9 cellular contexts compared by ENCODE assay signal in the genomic region with DNA sequence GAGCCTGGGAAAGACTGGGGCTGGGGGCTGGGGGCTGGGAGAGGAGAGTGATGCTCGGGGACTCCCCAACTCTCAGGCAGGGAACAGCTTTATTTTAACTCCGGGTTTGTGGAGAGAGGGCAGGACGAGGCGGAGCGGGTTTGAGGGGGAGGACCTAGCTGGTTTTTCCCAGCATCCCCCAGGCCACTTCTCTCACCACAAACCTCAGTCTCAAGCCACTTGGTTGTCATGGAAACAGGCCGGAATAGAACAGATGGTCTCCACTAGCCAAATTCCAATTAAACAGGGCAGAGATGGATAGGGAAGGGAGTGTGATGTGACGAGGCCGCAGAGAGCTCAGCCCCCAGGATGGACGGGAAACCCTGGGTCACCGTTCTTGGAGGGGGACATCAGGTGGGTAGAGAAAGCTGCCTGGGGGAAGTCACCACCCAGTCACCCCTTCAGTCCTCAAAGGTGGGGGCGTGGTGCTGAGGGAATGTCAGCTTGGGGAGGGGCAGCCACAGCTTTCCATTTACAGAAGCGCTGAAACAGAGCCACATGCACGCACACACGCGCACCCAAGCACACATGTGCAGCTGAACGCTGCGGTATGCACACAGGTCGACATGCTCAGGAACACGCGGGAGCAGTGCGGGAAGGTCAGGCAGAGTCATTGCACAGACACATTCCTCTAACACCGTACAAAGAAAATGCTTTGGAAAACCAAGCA. TPM values are rescaled to one million over a fixed set of nuclear protein-coding genes. Genes with fewer than 3 reads are reported as not detected.
DNase-seq lines count a peak whose midpoint lies in the region; ATAC-seq, FAIRE-seq and TF ChIP-seq lines count a peak whose summit lies in the region.
"Had no signal": no experiment of that assay in that cellular context is flagged by ENCODE, and none has a peak within 500 bp of the region (broad histone marks: within the 10 kb centered on the region; RNA-seq: fewer than 3 reads in every experiment).

No MANE protein-coding gene starts in this region.

- H3K4me2 ChIP-seq in HepG2 (ENCODE audit: low read depth, low read length) (no peak overlapping the region), smooth muscle cell (no peak overlapping the region)

- TF ChIP-seq EP300 in HepG2 (IDR thresholded peaks at IDR 0.05; ENCODE audit: low read depth in 2 of 2, low read length in 2 of 2) (no peak), HepG2 (CRISPR knock-in tag; IDR thresholded peaks at IDR 0.05; ENCODE audit: borderline replicate concordance) (no peak)

- intact Hi-C loops in HepG2 (cut with micrococcal nuclease; ENCODE audit: unreplicated experiment): no loop called here
- intact Hi-C loops in right lobe of liver (cut with DNase I): no loop called here

- H3F3A ChIP-seq in smooth muscle cell (ENCODE audit: low read depth): no peaks in the 10 kb centered on the region

- H3K36me3 ChIP-seq in HepG2 (replicated peaks in 1 of 2; ENCODE audit: control insufficient read depth in 1 of 2, insufficient read depth in 2 of 2, low read length in 2 of 2) (no peaks in the 10 kb centered on the region), right lobe of liver (no peaks in the 10 kb centered on the region), smooth muscle cell (ENCODE audit: low read depth) (no peaks in the 10 kb centered on the region)

- H2AFZ ChIP-seq in HepG2 (ENCODE audit: low read length): no peak overlapping the region
- no peak overlapping the region for H2AFZ ChIP-seq in smooth muscle cell (ENCODE audit: low read depth)

- POLR2A ChIA-PET in HepG2 (lab: Yijun Ruan, JAX): no interaction called here

- H3K9me3 ChIP-seq in HepG2 (ENCODE audit: low read length): no peaks in the 10 kb centered on the region
- no peaks in the 10 kb centered on the region for H3K9me3 ChIP-seq in right lobe of liver
- no peaks in the 10 kb centered on the region for H3K9me3 ChIP-seq in smooth muscle cell (replicated peaks; ENCODE audit: low read depth)

- FAIRE-seq in HepG2 (lab: Jason Lieb, UNC): no peak

- CTCF ChIA-PET in HepG2 (lab: Yijun Ruan, JAX; ENCODE audit: low intra/inter-chr PET ratio, low total read pairs): no interaction called here

- WGBS in HepG2 (ENCODE audit: low lambda C conversion rate): 96% methylated on average over 20 of the region's 22 CpGs
- 63% methylated on average over 13 of the region's 22 CpGs for WGBS in right lobe of liver (ENCODE audit: insufficient coverage, low coverage, low lambda C conversion rate, missing lambda C conversion rate)
- 75% methylated on average over 22 of the region's 22 CpGs for WGBS in smooth muscle cell (ENCODE audit: low lambda C conversion rate)

- H3K79me2 ChIP-seq in HepG2 (ENCODE audit: insufficient read depth, low read length) (no peaks in the 10 kb centered on the region), smooth muscle cell (ENCODE audit: low read depth) (no peaks in the 10 kb centered on the region)

- ATAC-seq in HepG2 (no peak), right lobe of liver (no peak), SK-N-SH treated with all-trans-retinoic acid at 6 μM for 48 hours (peak; percentile 72)

- in situ Hi-C loops in HepG2 (cut with HindIII; ENCODE audit: extremely low pct_ligation_motif_present, low pct_unique_long_range_greater_than_20kb): no loop called here

- TF ChIP-seq POLR2A in HepG2 (IDR thresholded peaks at IDR 0.05; ENCODE audit: insufficient read depth in 1 of 2, low read depth in 2 of 2, low read length in 2 of 2) (no peak), right lobe of liver (IDR thresholded peaks at IDR 0.05) (no peak)

- H3K4me3 ChIP-seq in HepG2 (replicated peaks in 1 of 3; ENCODE audit: insufficient read depth in 1 of 3, low read depth in 2 of 3, low read length in 3 of 3) (no peak overlapping the region), right lobe of liver (no peak overlapping the region), smooth muscle cell (no peak overlapping the region)

- TF ChIP-seq CTCF in HepG2 (CRISPR knock-in tag; IDR thresholded peaks at IDR 0.05) (no peak), right lobe of liver (IDR thresholded peaks at IDR 0.05) (no peak), smooth muscle cell (IDR thresholded peaks at IDR 0.05; ENCODE audit: borderline replicate concordance, insufficient read depth, poor library complexity, severe bottlenecking) (no peak)

- no peak overlapping the region for H3K9ac ChIP-seq in HepG2 (ENCODE audit: insufficient read depth, low read depth, low read length)
- H3K9ac ChIP-seq in smooth muscle cell (ENCODE audit: low read depth): no peak overlapping the region

- no peak for TF ChIP-seq RAD21 in HepG2 (CRISPR knock-in tag; IDR thresholded peaks at IDR 0.05)

- H3K27ac ChIP-seq in HepG2 (ENCODE audit: extremely low read length, insufficient read depth, low read length) (no peak overlapping the region), right lobe of liver (no peak overlapping the region), smooth muscle cell (ENCODE audit: low read depth) (no peak overlapping the region)

- H3K4me1 ChIP-seq in HepG2 (ENCODE audit: insufficient read depth, low read length) (peaks cover 47% of the 10 kb centered on the region), right lobe of liver (peaks cover 0 to 18% (median 8%) of the 10 kb centered on the region in 4 donors), smooth muscle cell (ENCODE audit: low read depth) (peaks cover 23% of the 10 kb centered on the region)

- H3K27me3 ChIP-seq in HepG2 (ENCODE audit: control insufficient read depth in 1 of 2, insufficient read depth in 2 of 2, low read length in 2 of 2) (no peaks in the 10 kb centered on the region), right lobe of liver (no peaks in the 10 kb centered on the region), smooth muscle cell (ENCODE audit: low read depth) (no peaks in the 10 kb centered on the region)

- no peak for DNase-seq in HepG2 (ENCODE audit: low spot score)
- DNase-seq in right lobe of liver: no peak
- DNase-seq in hepatic stellate cell (ENCODE audit: low spot score): peak; percentile 84
- DNase-seq in T-helper 9 cell: no peak
- DNase-seq in activated CD4-positive, alpha-beta T cell treated with anti-CD3 and anti-CD28 coated beads, Interleukin-2, amount 50 U/mL, for 48 hours: no peak
- DNase-seq in smooth muscle cell (lab: John Stamatoyannopoulos, UW; ENCODE audit: unreplicated experiment): no peak
- no peak for DNase-seq in NOMO-1 treated with DMSO at 0.1 percent for 48 hours (lab: John Stamatoyannopoulos, UW; ENCODE audit: unreplicated experiment)
- DNase-seq: CD4-positive, alpha-beta memory T cell had no signal

- H4K20me1 ChIP-seq in HepG2 (ENCODE audit: insufficient read depth, low read length): no peaks in the 10 kb centered on the region
- H4K20me1 ChIP-seq in smooth muscle cell (ENCODE audit: low read depth): peaks cover 92% of the 10 kb centered on the region

- no TSS peak for BruUV-seq in HepG2 (replicated peaks; lab: Mats Ljungman, UMichigan)

TF ChIP-seq in HepG2, 621 proteins besides CTCF, POLR2A, EP300 and RAD21 (continues in another document):
- TF ChIP-seq RFX1 (IDR thresholded peaks at IDR 0.05): peak; percentile 42; the same call in 1 of the 2 replicates

TF ChIP-seq in SK-N-SH treated with all-trans-retinoic acid at 6 μM for 48 hours, 23 proteins besides CTCF, POLR2A, EP300 and RAD21 (continues in another document):
- TF ChIP-seq, protein P1, sequence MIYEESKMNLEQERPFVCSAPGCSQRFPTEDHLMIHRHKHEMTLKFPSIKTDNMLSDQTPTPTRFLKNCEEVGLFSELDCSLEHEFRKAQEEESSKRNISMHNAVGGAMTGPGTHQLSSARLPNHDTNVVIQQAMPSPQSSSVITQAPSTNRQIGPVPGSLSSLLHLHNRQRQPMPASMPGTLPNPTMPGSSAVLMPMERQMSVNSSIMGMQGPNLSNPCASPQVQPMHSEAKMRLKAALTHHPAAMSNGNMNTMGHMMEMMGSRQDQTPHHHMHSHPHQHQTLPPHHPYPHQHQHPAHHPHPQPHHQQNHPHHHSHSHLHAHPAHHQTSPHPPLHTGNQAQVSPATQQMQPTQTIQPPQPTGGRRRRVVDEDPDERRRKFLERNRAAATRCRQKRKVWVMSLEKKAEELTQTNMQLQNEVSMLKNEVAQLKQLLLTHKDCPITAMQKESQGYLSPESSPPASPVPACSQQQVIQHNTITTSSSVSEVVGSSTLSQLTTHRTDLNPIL (CRISPR knock-in tag; IDR thresholded peaks at IDR 0.05; ENCODE audit: low read depth): no peak
- no peak for TF ChIP-seq ZC3H10 (CRISPR knock-in tag; IDR thresholded peaks at IDR 0.05)

RNA-seq across cellular contexts. Expression of gene NECTIN1, which starts 19.2 kb away (rescaled TPM):
- total RNA-seq in HepG2 (2016; rRNA removed; fragmentation: Illumina TruSeq; extraction: Trizol): 4.1 and 7.3 TPM in 2 replicates
- total RNA-seq in HepG2 (2016; cell fraction: cytosol; rRNA removed; fragmentation: Illumina TruSeq; extraction: Trizol; ENCODE audit: low read depth): 1.8 and 2.9 TPM in 2 replicates
- 4.3 and 5.3 TPM in 2 replicates for total RNA-seq in HepG2 (2016; cell fraction: insoluble cytoplasmic fraction; rRNA removed; fragmentation: Illumina TruSeq; extraction: Trizol)
- 5.3 and 6.4 TPM in 2 replicates for total RNA-seq in HepG2 (2016; cell fraction: membrane; rRNA removed; fragmentation: Illumina TruSeq; extraction: Trizol)
- total RNA-seq in HepG2 (2016; cell fraction: nucleus; rRNA removed; fragmentation: Illumina TruSeq; extraction: Trizol): 5.4 and 6.5 TPM in 2 replicates
- 3.9 and 4.7 TPM in 2 replicates for polyA plus RNA-seq in HepG2 (2011; rRNA removed)
- 2.3 and 2.9 TPM in 2 replicates for polyA plus RNA-seq in HepG2 (2011; cell fraction: cytosol; rRNA removed)
- polyA plus RNA-seq in HepG2 (2011; cell fraction: nucleus; rRNA removed): 3.6 and 4.2 TPM in 2 replicates
- polyA plus RNA-seq in HepG2 (2012): 3.3 and 4.2 TPM in 2 replicates
- 1.8 and 1.9 TPM in 2 replicates for polyA plus RNA-seq in HepG2 (2016; cell fraction: cytosol; fragmentation: Illumina TruSeq; extraction: Trizol; ENCODE audit: low read depth)
- polyA plus RNA-seq in HepG2 (2016; cell fraction: insoluble cytoplasmic fraction; fragmentation: Illumina TruSeq; extraction: Trizol; ENCODE audit: low read depth): 4.9 and 6.0 TPM in 2 replicates
- polyA plus RNA-seq in HepG2 (2016; cell fraction: membrane; fragmentation: Illumina TruSeq; extraction: Trizol; ENCODE audit: low read depth): 4.1 and 4.8 TPM in 2 replicates
- 9.3 and 9.9 TPM in 2 replicates for polyA plus RNA-seq in HepG2 (2016; cell fraction: nucleus; fragmentation: Illumina TruSeq; extraction: Trizol; ENCODE audit: insufficient read depth, low read depth)
- polyA minus RNA-seq in HepG2 (2011; rRNA and poly(A)+ RNA removed; ENCODE audit: low replicate concordance): 4.1 and 6.6 TPM in 2 replicates
- 3.0 and 4.1 TPM in 2 replicates for polyA minus RNA-seq in HepG2 (2011; cell fraction: cytosol; rRNA and poly(A)+ RNA removed)
- 6.1 and 6.6 TPM in 2 replicates for polyA minus RNA-seq in HepG2 (2011; cell fraction: nucleus; rRNA and poly(A)+ RNA removed)
- total RNA-seq in right lobe of liver: 1 to 10 TPM; 4.3 to 8.4 (median 6.1) TPM
- 9.1 and 10.1 TPM in 2 replicates for total RNA-seq in smooth muscle cell
- polyA plus RNA-seq in smooth muscle cell: 4.9 and 7.1 TPM in 2 replicates
